2 cellular contexts compared by ENCODE assay signal in the genomic region with DNA sequence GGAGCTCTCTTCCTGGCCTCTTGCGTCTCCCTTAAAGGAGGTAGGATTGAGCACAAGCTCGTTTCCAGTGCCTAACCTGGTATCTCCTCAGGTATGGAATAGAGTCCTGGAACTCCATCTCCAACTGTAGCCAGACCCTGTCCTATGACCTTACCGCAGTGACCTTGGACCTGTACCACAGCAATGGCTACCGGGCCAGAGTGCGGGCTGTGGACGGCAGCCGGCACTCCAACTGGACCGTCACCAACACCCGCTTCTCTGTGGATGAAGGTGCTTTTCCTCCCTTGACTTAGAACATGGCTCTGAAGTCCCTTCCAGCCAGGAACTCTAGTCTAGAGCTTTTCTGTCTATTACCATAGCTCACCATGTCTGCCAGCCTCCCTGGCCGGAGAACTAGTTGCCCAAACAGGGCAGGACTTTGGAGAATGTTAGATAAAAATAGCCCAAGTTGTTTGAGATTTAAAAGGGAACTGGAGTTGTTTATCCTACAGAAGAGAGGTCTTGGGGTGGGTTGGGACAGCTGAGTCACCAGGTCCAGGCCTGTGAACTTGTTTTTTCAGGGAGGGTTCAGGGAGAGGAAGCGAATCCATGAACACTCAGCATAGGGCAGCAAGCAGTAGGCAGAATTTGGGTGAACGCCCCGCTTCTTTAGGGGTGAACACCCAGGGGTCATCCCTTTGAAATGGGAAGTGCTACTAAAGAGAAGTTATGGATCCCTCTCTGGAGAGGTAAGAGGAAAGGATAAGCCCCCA.
TF ChIP-seq lines count a peak whose summit lies in the region.

No MANE protein-coding gene starts in this region.

TF ChIP-seq in liver, 16 proteins besides CTCF, POLR2A, EP300 and RAD21 (continued from another document):
- TF ChIP-seq, protein P1, sequence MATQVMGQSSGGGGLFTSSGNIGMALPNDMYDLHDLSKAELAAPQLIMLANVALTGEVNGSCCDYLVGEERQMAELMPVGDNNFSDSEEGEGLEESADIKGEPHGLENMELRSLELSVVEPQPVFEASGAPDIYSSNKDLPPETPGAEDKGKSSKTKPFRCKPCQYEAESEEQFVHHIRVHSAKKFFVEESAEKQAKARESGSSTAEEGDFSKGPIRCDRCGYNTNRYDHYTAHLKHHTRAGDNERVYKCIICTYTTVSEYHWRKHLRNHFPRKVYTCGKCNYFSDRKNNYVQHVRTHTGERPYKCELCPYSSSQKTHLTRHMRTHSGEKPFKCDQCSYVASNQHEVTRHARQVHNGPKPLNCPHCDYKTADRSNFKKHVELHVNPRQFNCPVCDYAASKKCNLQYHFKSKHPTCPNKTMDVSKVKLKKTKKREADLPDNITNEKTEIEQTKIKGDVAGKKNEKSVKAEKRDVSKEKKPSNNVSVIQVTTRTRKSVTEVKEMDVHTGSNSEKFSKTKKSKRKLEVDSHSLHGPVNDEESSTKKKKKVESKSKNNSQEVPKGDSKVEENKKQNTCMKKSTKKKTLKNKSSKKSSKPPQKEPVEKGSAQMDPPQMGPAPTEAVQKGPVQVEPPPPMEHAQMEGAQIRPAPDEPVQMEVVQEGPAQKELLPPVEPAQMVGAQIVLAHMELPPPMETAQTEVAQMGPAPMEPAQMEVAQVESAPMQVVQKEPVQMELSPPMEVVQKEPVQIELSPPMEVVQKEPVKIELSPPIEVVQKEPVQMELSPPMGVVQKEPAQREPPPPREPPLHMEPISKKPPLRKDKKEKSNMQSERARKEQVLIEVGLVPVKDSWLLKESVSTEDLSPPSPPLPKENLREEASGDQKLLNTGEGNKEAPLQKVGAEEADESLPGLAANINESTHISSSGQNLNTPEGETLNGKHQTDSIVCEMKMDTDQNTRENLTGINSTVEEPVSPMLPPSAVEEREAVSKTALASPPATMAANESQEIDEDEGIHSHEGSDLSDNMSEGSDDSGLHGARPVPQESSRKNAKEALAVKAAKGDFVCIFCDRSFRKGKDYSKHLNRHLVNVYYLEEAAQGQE (IDR thresholded peaks at IDR 0.05): no peak
- TF ChIP-seq, protein P2, sequence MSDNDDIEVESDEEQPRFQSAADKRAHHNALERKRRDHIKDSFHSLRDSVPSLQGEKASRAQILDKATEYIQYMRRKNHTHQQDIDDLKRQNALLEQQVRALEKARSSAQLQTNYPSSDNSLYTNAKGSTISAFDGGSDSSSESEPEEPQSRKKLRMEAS (IDR thresholded peaks at IDR 0.05): no peak
- no peak for TF ChIP-seq HNF4A (conservative IDR thresholded peaks at IDR 0.05)
- TF ChIP-seq, protein P3, sequence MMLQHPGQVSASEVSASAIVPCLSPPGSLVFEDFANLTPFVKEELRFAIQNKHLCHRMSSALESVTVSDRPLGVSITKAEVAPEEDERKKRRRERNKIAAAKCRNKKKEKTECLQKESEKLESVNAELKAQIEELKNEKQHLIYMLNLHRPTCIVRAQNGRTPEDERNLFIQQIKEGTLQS (IDR thresholded peaks at IDR 0.05): no peak

TF ChIP-seq in HepG2, 621 proteins besides CTCF, POLR2A, EP300 and RAD21 (continued from another document):
- TF ChIP-seq, protein P4, sequence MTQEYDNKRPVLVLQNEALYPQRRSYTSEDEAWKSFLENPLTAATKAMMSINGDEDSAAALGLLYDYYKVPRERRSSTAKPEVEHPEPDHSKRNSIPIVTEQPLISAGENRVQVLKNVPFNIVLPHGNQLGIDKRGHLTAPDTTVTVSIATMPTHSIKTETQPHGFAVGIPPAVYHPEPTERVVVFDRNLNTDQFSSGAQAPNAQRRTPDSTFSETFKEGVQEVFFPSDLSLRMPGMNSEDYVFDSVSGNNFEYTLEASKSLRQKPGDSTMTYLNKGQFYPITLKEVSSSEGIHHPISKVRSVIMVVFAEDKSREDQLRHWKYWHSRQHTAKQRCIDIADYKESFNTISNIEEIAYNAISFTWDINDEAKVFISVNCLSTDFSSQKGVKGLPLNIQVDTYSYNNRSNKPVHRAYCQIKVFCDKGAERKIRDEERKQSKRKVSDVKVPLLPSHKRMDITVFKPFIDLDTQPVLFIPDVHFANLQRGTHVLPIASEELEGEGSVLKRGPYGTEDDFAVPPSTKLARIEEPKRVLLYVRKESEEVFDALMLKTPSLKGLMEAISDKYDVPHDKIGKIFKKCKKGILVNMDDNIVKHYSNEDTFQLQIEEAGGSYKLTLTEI (CRISPR knock-in tag; conservative IDR thresholded peaks at IDR 0.05): no peak
- TF ChIP-seq, protein P3 (CRISPR knock-in tag; IDR thresholded peaks at IDR 0.05): no peak
- TF ChIP-seq TEAD2 (CRISPR knock-in tag; IDR thresholded peaks at IDR 0.05) (no peak), ZNF432 (CRISPR knock-in tag; IDR thresholded peaks at IDR 0.05; ENCODE audit: borderline replicate concordance) (no peak), ARNTL (CRISPR knock-in tag; IDR thresholded peaks at IDR 0.05) (no peak), SALL1 (CRISPR knock-in tag; IDR thresholded peaks at IDR 0.05) (no peak)
TF ChIP-seq in HepG2: peak in this region for 0.
